In the genomic region with DNA sequence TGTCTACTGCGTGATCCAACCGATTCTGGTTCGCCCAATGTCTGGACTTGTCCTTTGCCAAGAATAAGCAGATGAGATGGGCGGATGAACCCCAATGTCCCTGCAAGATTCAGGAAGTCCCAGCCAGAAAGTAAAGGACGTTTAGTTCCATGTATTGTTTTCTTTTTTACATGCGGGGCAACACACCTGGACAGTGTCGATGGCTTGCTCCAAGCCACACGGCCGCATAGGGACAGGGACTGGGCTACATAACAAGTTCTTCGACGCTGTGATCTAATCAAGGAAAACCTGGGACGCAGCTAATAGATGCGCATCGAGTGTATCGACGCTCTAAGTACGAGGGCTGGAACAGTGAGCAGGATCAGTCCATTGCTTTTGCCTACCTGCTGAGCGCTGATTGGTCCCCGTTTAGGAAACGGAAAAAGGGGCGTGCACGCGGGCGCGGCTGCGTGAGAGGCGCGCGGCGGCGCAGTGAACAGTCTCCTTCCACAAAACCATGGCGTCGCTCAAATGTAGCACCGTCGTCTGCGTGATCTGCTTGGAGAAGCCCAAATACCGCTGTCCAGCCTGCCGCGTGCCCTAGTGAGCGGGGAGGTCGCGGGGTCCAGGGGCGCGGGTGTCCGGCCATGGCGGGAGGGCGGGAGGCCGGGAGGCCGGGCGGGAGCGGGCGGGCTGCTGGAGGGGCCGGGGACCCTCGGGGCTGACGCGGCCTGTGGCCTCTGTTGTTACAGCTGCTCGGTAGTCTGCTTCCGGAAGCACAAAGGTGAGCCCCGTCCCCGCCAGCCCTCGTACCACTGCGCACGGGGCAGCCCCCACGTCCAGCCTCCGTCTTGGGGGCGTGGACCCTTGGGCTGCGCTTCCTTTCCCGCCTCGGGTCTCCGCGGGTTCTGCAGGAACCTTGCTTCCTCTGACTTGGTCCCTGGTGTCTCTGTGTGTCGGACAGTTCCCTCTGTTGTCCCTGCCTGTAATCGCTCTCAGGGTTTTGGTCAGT, we compare ENCODE assay signal across 8 cellular contexts. TPM values are rescaled to one million over a fixed set of nuclear protein-coding genes. Genes with fewer than 3 reads are reported as not detected.
A peak's percentile ranks its signal among the peaks of the same experiment; 100 is the strongest.
DNase-seq lines count a peak whose midpoint lies in the region; FAIRE-seq and TF ChIP-seq lines count a peak whose summit lies in the region.

Gene ZNHIT3 (plus strand): TSS at position 478 of the 991 bp plus-strand sequence. CDS start 19 bp downstream, at position 497.

- peaks cover 21% of the 10 kb centered on the region for H3K4me1 ChIP-seq in SJSA1 (replicated peaks)
- peaks cover 8 to 13% of the 10 kb centered on the region in 2 donors for H3K4me1 ChIP-seq in neuronal stem cell (ENCODE audit: control insufficient read depth in 2 of 2, insufficient read depth in 1 of 2, low read depth in 1 of 2, low read length in 2 of 2)
- H3K4me1 ChIP-seq in subcutaneous abdominal adipose tissue (ENCODE audit: control insufficient read depth in 5 of 5, insufficient read depth in 5 of 5, low read length in 5 of 5), result peaks cover 1 to 37% (median 34%) of the 10 kb centered on the region in 5 donors

- H4K91ac ChIP-seq in neuronal stem cell (ENCODE audit: low read depth, low read length, poor library complexity), result no peak within 1 kb of the TSS

- no peak within 1 kb of the TSS for H3K27ac ChIP-seq in SJSA1
- H3K27ac ChIP-seq in neuronal stem cell (replicated peaks; ENCODE audit: low read length), result no peak within 1 kb of the TSS
- no peak within 1 kb of the TSS for H3K27ac ChIP-seq in subcutaneous abdominal adipose tissue (ENCODE audit: low read depth, low read length)

- H2AK5ac ChIP-seq in neuronal stem cell (ENCODE audit: low read depth, low read length), result peak within 1 kb of the TSS; percentile 10

- peak within 1 kb of the TSS; percentile 73 for H2BK12ac ChIP-seq in neuronal stem cell (ENCODE audit: low read length)

- H3K9me3 ChIP-seq in SJSA1 (replicated peaks), result no peaks in the 10 kb centered on the region
- H3K9me3 ChIP-seq in neuronal stem cell (replicated peaks in 1 of 2; ENCODE audit: control insufficient read depth in 2 of 2, insufficient read depth in 1 of 2, low read depth in 1 of 2, low read length in 2 of 2), result peaks cover 0 to 5% of the 10 kb centered on the region in 2 donors
- no peaks in the 10 kb centered on the region for H3K9me3 ChIP-seq in subcutaneous abdominal adipose tissue (ENCODE audit: control insufficient read depth in 5 of 5, low read length in 5 of 5)

- H4K8ac ChIP-seq in neuronal stem cell (ENCODE audit: low read depth, low read length), result no peak within 1 kb of the TSS

- H2AFZ ChIP-seq in neuronal stem cell (ENCODE audit: low read length), result peak within 1 kb of the TSS; percentile 86

- peaks cover 16% of the 10 kb centered on the region for H3K36me3 ChIP-seq in SJSA1
- peaks cover 0 to 29% of the 10 kb centered on the region in 2 donors for H3K36me3 ChIP-seq in neuronal stem cell (replicated peaks in 1 of 2; ENCODE audit: control insufficient read depth in 2 of 2, insufficient read depth in 2 of 2, low read length in 2 of 2)
- H3K36me3 ChIP-seq in subcutaneous abdominal adipose tissue (ENCODE audit: control insufficient read depth in 5 of 5, insufficient read depth in 5 of 5, low read length in 5 of 5), result peaks cover 0 to 9% (median 0%) of the 10 kb centered on the region in 5 donors

- peak; percentile 98 for DNase-seq in GM03348 (ENCODE audit: low spot score)
- peak; percentile 89 for DNase-seq in HFF-Myc (ENCODE audit: extremely low read depth, low read depth)
- DNase-seq in MV-4-11 (lab: John Stamatoyannopoulos, UW), result peak; percentile 92
- peak; percentile 58 to 86 for DNase-seq in SJSA1 (ENCODE audit: low read depth in 1 of 2, low spot score in 2 of 2)
- DNase-seq in activated naive CD4-positive, alpha-beta T cell (lab: John Stamatoyannopoulos, UW), result peak; percentile 57 to 82 (median 78)
- DNase-seq in frontal cortex (ENCODE audit: low spot score in 2 of 2), result peak; percentile 94
- peak; percentile 89 for DNase-seq in neuronal stem cell (ENCODE audit: low spot score)

- H3K79me1 ChIP-seq in neuronal stem cell (ENCODE audit: low read depth, low read length), result peaks cover 9% of the 10 kb centered on the region

- FAIRE-seq in frontal cortex (lab: Jason Lieb, UNC), result no peak

- TF ChIP-seq CTCF in HFF-Myc (IDR thresholded peaks at IDR 0.05; ENCODE audit: low read depth, low read length, missing control alignments), result no peak

- no peak within 1 kb of the TSS for H2BK120ac ChIP-seq in neuronal stem cell (ENCODE audit: low read depth, low read length)

- peak within 1 kb of the TSS; percentile 8 for H2BK15ac ChIP-seq in neuronal stem cell (ENCODE audit: low read length)

- WGBS in neuronal stem cell (ENCODE audit: extremely low coverage in 2 of 2, insufficient read length in 2 of 2, insufficient replicate concordance in 1 of 2), 2 donors, result no CpG with 5 or more reads among the region's 73 CpGs

- peak within 1 kb of the TSS; percentile 83 for H2BK5ac ChIP-seq in neuronal stem cell (ENCODE audit: low read length)

- H3K23ac ChIP-seq in neuronal stem cell (ENCODE audit: low read depth, low read length, poor library complexity), result peak within 1 kb of the TSS; percentile 92

- peak within 1 kb of the TSS; percentile 64 for H3K4me2 ChIP-seq in neuronal stem cell (ENCODE audit: insufficient read depth, low read length, poor library complexity, severe bottlenecking)

- H3K4ac ChIP-seq in neuronal stem cell (ENCODE audit: low read length), result no peak within 1 kb of the TSS

- peak within 1 kb of the TSS; percentile 85 for H3K4me3 ChIP-seq in HFF-Myc (replicated peaks; ENCODE audit: low read depth, low read length)
- peak within 1 kb of the TSS; percentile 50 for H3K4me3 ChIP-seq in SJSA1
- peak within 1 kb of the TSS; percentile 90 to 96 for H3K4me3 ChIP-seq in neuronal stem cell (ENCODE audit: low read length in 2 of 2)
- peak within 1 kb of the TSS; percentile 91 to 96 (median 95) for H3K4me3 ChIP-seq in subcutaneous abdominal adipose tissue (ENCODE audit: low read depth in 1 of 5, low read length in 5 of 5)

- H3K27me3 ChIP-seq in SJSA1 (replicated peaks) (peaks cover 11% of the 10 kb centered on the region; the same call in 1 of the 2 replicates), neuronal stem cell (ENCODE audit: control insufficient read depth in 3 of 3, insufficient read depth in 3 of 3, low read depth in 1 of 3, low read length in 3 of 3) (peaks cover 0 to 16% (median 13%) of the 10 kb centered on the region in 3 experiments), subcutaneous abdominal adipose tissue (ENCODE audit: control insufficient read depth in 5 of 5, insufficient read depth in 4 of 5, low read length in 5 of 5) (peaks cover 0 to 3% (median 0%) of the 10 kb centered on the region in 5 donors)

- peak within 1 kb of the TSS; percentile 98 for H3K9ac ChIP-seq in neuronal stem cell (ENCODE audit: low read depth, low read length, poor library complexity)
- peak within 1 kb of the TSS; percentile 76 to 98 (median 95) for H3K9ac ChIP-seq in subcutaneous abdominal adipose tissue (ENCODE audit: low read length in 5 of 5)

- H3K18ac ChIP-seq in neuronal stem cell (ENCODE audit: low read length), result peak within 1 kb of the TSS; percentile 89

- H3K14ac ChIP-seq in neuronal stem cell (ENCODE audit: low read length), result peak within 1 kb of the TSS; percentile 31

RNA-seq across cellular contexts. Expression of gene ZNHIT3, which starts in this region (rescaled TPM):
- 34.5 and 41.7 TPM in 2 replicates for total RNA-seq in SJSA1 (2014; rRNA removed; shearing (Covaris generic))
- total RNA-seq in frontal cortex, result 57.1 TPM
- 75.4 TPM for polyA plus RNA-seq in neuronal stem cell (2013, experiment 1 of 2)
- polyA plus RNA-seq in neuronal stem cell (2013, experiment 2 of 2), result 77.6 TPM
